21 cellular contexts compared by ENCODE assay signal in the genomic region with DNA sequence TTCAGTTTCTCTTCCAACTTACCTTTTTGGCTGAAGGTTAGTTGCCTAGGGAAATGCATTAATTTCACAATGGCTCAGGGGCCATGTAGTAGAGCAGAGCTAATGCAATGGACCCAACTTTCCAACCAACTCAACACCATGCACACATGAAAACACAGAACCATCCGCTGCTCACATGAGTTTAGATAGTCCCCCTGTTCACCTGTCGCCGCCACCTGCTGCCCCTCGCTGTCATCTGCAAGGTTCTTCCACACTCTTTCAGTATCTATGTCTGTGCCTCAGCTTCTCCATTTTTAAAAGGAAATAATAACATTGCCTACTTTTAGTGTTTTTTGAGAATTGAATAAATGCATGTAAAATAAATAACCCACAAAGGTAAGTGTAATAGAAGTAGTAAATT.
DNase-seq lines count a peak whose midpoint lies in the region; ATAC-seq, FAIRE-seq and TF ChIP-seq lines count a peak whose summit lies in the region.
"Had no signal": no experiment of that assay in that cellular context is flagged by ENCODE, and none has a peak within 500 bp of the region (broad histone marks: within the 10 kb centered on the region; RNA-seq: fewer than 3 reads in every experiment).

No MANE protein-coding gene starts in this region.

- no peak for ATAC-seq in HG03280 (IDR thresholded peaks at IDR 0.05; ENCODE audit: unreplicated experiment)
- ATAC-seq: A549, GM12878 had no signal

- peaks cover 20% of the 10 kb centered on the region for H3K9me3 Mint-ChIP-seq in endodermal cell
- H3K9me3 Mint-ChIP-seq in CD4-positive, alpha-beta memory T cell, result peaks cover 0 to 13% (median 8%) of the 10 kb centered on the region in 8 donors

- H3K79me2 ChIP-seq in OCI-LY3 (ENCODE audit: low read length), result no peaks in the 10 kb centered on the region

- POLR2A ChIA-PET in CD4-positive, alpha-beta memory T cell (lab: Charles Lee; ENCODE audit: partially characterized antibody), result no interaction called here

- no peaks in the 10 kb centered on the region for H3K27me3 Mint-ChIP-seq in endodermal cell (ENCODE audit: insufficient read depth)
- peaks cover 0 to 2% of the 10 kb centered on the region in 2 donors for H3K27me3 Mint-ChIP-seq in CD4-positive, alpha-beta memory T cell
- H3K27me3 Mint-ChIP-seq: CD4-positive, CD25-positive, alpha-beta regulatory T cell had no signal

- H3K27me3 ChIP-seq in H7 (ENCODE audit: control insufficient read depth, insufficient read depth, low read length) (no peaks in the 10 kb centered on the region), OCI-LY3 (ENCODE audit: low read depth, low read length) (no peaks in the 10 kb centered on the region), endodermal cell (ENCODE audit: control insufficient read depth, insufficient read depth, low read length, poor library complexity, severe bottlenecking) (no peaks in the 10 kb centered on the region)
- H3K27me3 ChIP-seq in CD4-positive, alpha-beta memory T cell (ENCODE audit: insufficient read depth, low read length), result no peaks in the 10 kb centered on the region

- no peak overlapping the region for H3K4me2 ChIP-seq in OCI-LY3 (ENCODE audit: low read length)
- H3K4me2 ChIP-seq: A549 had no signal

- H2AFZ ChIP-seq in OCI-LY3 (ENCODE audit: low read depth, low read length), result no peak overlapping the region
- H2AFZ ChIP-seq: GM23248 had no signal

- H3K9ac ChIP-seq in OCI-LY3 (ENCODE audit: low read length) (no peak overlapping the region), endodermal cell (ENCODE audit: extremely low read depth, low read length, poor library complexity, severe bottlenecking) (no peak overlapping the region), kidney (ENCODE audit: low read length in 2 of 2) (no peak overlapping the region)
- H3K9ac ChIP-seq: GM23248 had no signal

- H3K36me3 Mint-ChIP-seq in endodermal cell (ENCODE audit: low read depth), result peaks cover 8% of the 10 kb centered on the region
- H3K36me3 Mint-ChIP-seq in CD4-positive, alpha-beta memory T cell, result no peaks in the 10 kb centered on the region
- H3K36me3 Mint-ChIP-seq: CD4-positive, CD25-positive, alpha-beta regulatory T cell; CD8-positive, alpha-beta memory T cell had no signal

- no peaks in the 10 kb centered on the region for H3K4me1 ChIP-seq in OCI-LY3 (ENCODE audit: low read length)
- no peaks in the 10 kb centered on the region for H3K4me1 ChIP-seq in endodermal cell (ENCODE audit: control insufficient read depth, insufficient read depth, low read length)
- no peaks in the 10 kb centered on the region for H3K4me1 ChIP-seq in CD4-positive, alpha-beta memory T cell (ENCODE audit: insufficient read depth, low read length)
- H3K4me1 ChIP-seq in kidney (ENCODE audit: control insufficient read depth in 1 of 2, insufficient read depth in 1 of 2, low read depth in 1 of 2, low read length in 2 of 2), result no peaks in the 10 kb centered on the region
- H3K4me1 ChIP-seq: A549 had no signal

- DNase-seq in H7 (peak; percentile 11), endodermal cell (no peak), CD1c-positive myeloid dendritic cell (ENCODE audit: extremely low spot score) (no peak), kidney (no peak)
- DNase-seq in CD4-positive, alpha-beta memory T cell, result no peak
- DNase-seq: 8988T; C1 segment of cervical spinal cord; CD4-positive, CD25-positive, alpha-beta regulatory T cell; CD8-positive, alpha-beta memory T cell; DMS 273 treated with DMSO at 0.1 percent for 48 hours; EL; GDM1; GM23248; HCEC 1CT had no signal

- 89 to 100% methylated on average over 4 of the region's 4 CpGs for WGBS in endodermal cell (ENCODE audit: insufficient coverage in 1 of 2, insufficient read length in 1 of 2), 2 experiments

- CTCF ChIA-PET in CD4-positive, alpha-beta memory T cell (lab: Charles Lee; ENCODE audit: partially characterized antibody), result interaction anchor here (1.0 kb wide), 1 partner anchor 1628 kb away, joined by 3 read pairs; no protein-coding TSS in a partner anchor

- H3K4me3 ChIP-seq in H7 (ENCODE audit: insufficient read depth, low read depth, low read length), result no peak overlapping the region
- no peak overlapping the region for H3K4me3 ChIP-seq in OCI-LY3 (ENCODE audit: low read length)
- H3K4me3 ChIP-seq in endodermal cell (ENCODE audit: low read length), result no peak overlapping the region
- H3K4me3 ChIP-seq in CD4-positive, alpha-beta memory T cell (ENCODE audit: low read length in 2 of 2), result no peak overlapping the region
- no peak overlapping the region for H3K4me3 ChIP-seq in kidney (ENCODE audit: low read length in 2 of 2)
- H3K4me3 ChIP-seq: A549, GM12878, GM23248 had no signal

- H3K27ac ChIP-seq in OCI-LY3 (ENCODE audit: low read length) (no peak overlapping the region), endodermal cell (ENCODE audit: low read depth, low read length) (no peak overlapping the region), kidney (ENCODE audit: low read depth in 2 of 2, low read length in 2 of 2) (no peak overlapping the region)
- no peak overlapping the region for H3K27ac ChIP-seq in CD4-positive, alpha-beta memory T cell (ENCODE audit: low read depth, low read length)
- H3K27ac ChIP-seq: A549, GM23248 had no signal

- TF ChIP-seq CTCF in OCI-LY3 (IDR thresholded peaks at IDR 0.05; ENCODE audit: low read depth, low read length) (peak; percentile 20), endodermal cell (conservative IDR thresholded peaks at IDR 0.05) (peak; percentile 60), kidney (IDR thresholded peaks at IDR 0.05; ENCODE audit: borderline replicate concordance, extremely low read depth, insufficient read depth) (no peak)

- H3K9me3 ChIP-seq in OCI-LY3 (ENCODE audit: insufficient read depth, low read length) (no peaks in the 10 kb centered on the region), endodermal cell (ENCODE audit: control insufficient read depth, low read length) (peaks cover 25% of the 10 kb centered on the region), kidney (ENCODE audit: control insufficient read depth in 1 of 2, low read length in 2 of 2) (no peaks in the 10 kb centered on the region)
- H3K9me3 ChIP-seq in CD4-positive, alpha-beta memory T cell (ENCODE audit: control insufficient read depth in 1 of 2, low read length in 2 of 2), result no peaks in the 10 kb centered on the region
- H3K9me3 ChIP-seq: A549 had no signal

- no peak for FAIRE-seq in kidney (lab: Jason Lieb, UNC)
- FAIRE-seq: A549, D721Med, GM12878, GM19239, H54 had no signal

- intact Hi-C loops in CD4-positive, alpha-beta memory T cell (cut with micrococcal nuclease), result no loop called here
- intact Hi-C loops in kidney (cut with DNase I), result no loop called here

- H3K36me3 ChIP-seq in H7 (replicated peaks; ENCODE audit: control insufficient read depth, insufficient read depth, low read length) (no peaks in the 10 kb centered on the region), OCI-LY3 (replicated peaks; ENCODE audit: low read depth, low read length) (no peaks in the 10 kb centered on the region), endodermal cell (ENCODE audit: control insufficient read depth, insufficient read depth, low read length) (no peaks in the 10 kb centered on the region), kidney (ENCODE audit: control insufficient read depth in 1 of 2, insufficient read depth in 2 of 2, low read length in 2 of 2) (no peaks in the 10 kb centered on the region)
- H3K36me3 ChIP-seq in CD4-positive, alpha-beta memory T cell (ENCODE audit: insufficient read depth, low read length), result no peaks in the 10 kb centered on the region

- H3K4me3 Mint-ChIP-seq in endodermal cell, result no peak overlapping the region
- no peak overlapping the region for H3K4me3 Mint-ChIP-seq in CD4-positive, alpha-beta memory T cell
- H3K4me3 Mint-ChIP-seq: CD4-positive, CD25-positive, alpha-beta regulatory T cell; CD8-positive, alpha-beta memory T cell had no signal

- no peaks in the 10 kb centered on the region for H3K4me1 Mint-ChIP-seq in endodermal cell
- peaks cover 0 to 3% (median 0%) of the 10 kb centered on the region in 4 donors for H3K4me1 Mint-ChIP-seq in CD4-positive, alpha-beta memory T cell
- H3K4me1 Mint-ChIP-seq: CD4-positive, CD25-positive, alpha-beta regulatory T cell; CD8-positive, alpha-beta memory T cell had no signal

- no peaks in the 10 kb centered on the region for H4K20me1 ChIP-seq in OCI-LY3 (ENCODE audit: insufficient read depth, low read length)

- no peak overlapping the region for H3K27ac Mint-ChIP-seq in endodermal cell
- H3K27ac Mint-ChIP-seq in CD4-positive, alpha-beta memory T cell, result no peak overlapping the region
- H3K27ac Mint-ChIP-seq: CD4-positive, CD25-positive, alpha-beta regulatory T cell; CD8-positive, alpha-beta memory T cell had no signal
